Comparison of ENCODE assay signal across 17 cellular contexts in genomic region chr16:54076006-54076504, GRCh38.
DNase-seq lines count a peak whose midpoint lies in the region; ATAC-seq, FAIRE-seq and TF ChIP-seq lines count a peak whose summit lies in the region.
"Had no signal": no experiment of that assay in that cellular context is flagged by ENCODE, and none has a peak within 500 bp of the region (broad histone marks: within the 10 kb centered on the region; RNA-seq: fewer than 3 reads in every experiment).

No MANE protein-coding gene starts in this region.

- POLR2A ChIA-PET in PC-3 (lab: Charles Lee; ENCODE audit: unreplicated experiment) = no interaction called here

- H3K27ac ChIP-seq in PC-3 (ENCODE audit: low read length) (peak overlapping the region; percentile 96; the same call in 1 of the 2 replicates), MM.1S (ENCODE audit: low read length) (no peak overlapping the region), upper lobe of right lung (no peak overlapping the region)
- H3K27ac ChIP-seq: BLaER1 had no signal

- FAIRE-seq in GM18507 (lab: Jason Lieb, UNC) (peak; percentile 18), bronchial epithelial cell (lab: Jason Lieb, UNC) (no peak)
- FAIRE-seq: GM12878, HTR-8/SVneo had no signal

- H3K4me1 ChIP-seq in PC-3 (ENCODE audit: insufficient read depth, low read length) = peaks cover 29% of the 10 kb centered on the region
- H3K4me1 ChIP-seq in MM.1S (ENCODE audit: low read length) = no peaks in the 10 kb centered on the region
- no peaks in the 10 kb centered on the region for H3K4me1 ChIP-seq in upper lobe of right lung
- H3K4me1 ChIP-seq: BLaER1, Caco-2 had no signal

- H3K36me3 ChIP-seq in PC-3 (ENCODE audit: low read depth, low read length) = no peaks in the 10 kb centered on the region
- no peaks in the 10 kb centered on the region for H3K36me3 ChIP-seq in bronchial epithelial cell (ENCODE audit: control insufficient read depth, insufficient read depth, low read length)
- no peaks in the 10 kb centered on the region for H3K36me3 ChIP-seq in MM.1S (replicated peaks; ENCODE audit: insufficient read depth, low read length)
- H3K36me3 ChIP-seq in upper lobe of right lung = no peaks in the 10 kb centered on the region
- H3K36me3 ChIP-seq: BLaER1 had no signal

- CTCF ChIA-PET in PC-3 (lab: Charles Lee) = no interaction called here

- no peak overlapping the region for H3K9ac ChIP-seq in PC-3 (ENCODE audit: low read length)
- no peak overlapping the region for H3K9ac ChIP-seq in MM.1S (ENCODE audit: low read length)
- H3K9ac ChIP-seq: BLaER1 had no signal

- H3F3A ChIP-seq in PC-3 (ENCODE audit: low read length, unreplicated experiment) (peaks cover 3% of the 10 kb centered on the region), MM.1S (ENCODE audit: insufficient read depth, low read length) (no peaks in the 10 kb centered on the region)

- intact Hi-C loops in PC-3 (cut with micrococcal nuclease) = no loop called here
- intact Hi-C loops in lower leg skin (cut with DNase I; ENCODE audit: low total_unique reads) = no loop called here
- intact Hi-C loops in upper lobe of right lung (cut with DNase I) = no loop called here

- H3K79me2 ChIP-seq in PC-3 (ENCODE audit: low read length) (no peaks in the 10 kb centered on the region), MM.1S (ENCODE audit: low read length) (no peaks in the 10 kb centered on the region)

- H3K4me3 ChIP-seq in PC-3 (ENCODE audit: low read length) (no peak overlapping the region), bronchial epithelial cell (ENCODE audit: low read depth, low read length) (no peak overlapping the region), MM.1S (ENCODE audit: low read length) (no peak overlapping the region), lower leg skin (ENCODE audit: low read depth, poor library complexity, severe bottlenecking) (no peak overlapping the region), upper lobe of right lung (no peak overlapping the region)
- H3K4me3 ChIP-seq: BLaER1, GM12878 had no signal

- no peaks in the 10 kb centered on the region for H3K27me3 ChIP-seq in PC-3 (ENCODE audit: low read length)
- no peaks in the 10 kb centered on the region for H3K27me3 ChIP-seq in bronchial epithelial cell (ENCODE audit: control insufficient read depth, insufficient read depth, low read length)
- no peaks in the 10 kb centered on the region for H3K27me3 ChIP-seq in MM.1S (replicated peaks; ENCODE audit: insufficient read depth, low read length)
- H3K27me3 ChIP-seq in upper lobe of right lung = no peaks in the 10 kb centered on the region
- H3K27me3 ChIP-seq: BLaER1 had no signal

- H3K4me2 ChIP-seq in PC-3 (ENCODE audit: low read length) (no peak overlapping the region), MM.1S (ENCODE audit: low read depth, low read length) (no peak overlapping the region)
- H3K4me2 ChIP-seq: BLaER1 had no signal

- H3K9me2 ChIP-seq in PC-3 (replicated peaks; ENCODE audit: low read length) (no peaks in the 10 kb centered on the region), MM.1S (replicated peaks; ENCODE audit: insufficient read depth, low read length) (no peaks in the 10 kb centered on the region)

- ATAC-seq in PC-3 (no peak), left lobe of liver (peak; percentile 63), upper lobe of right lung (no peak)
- ATAC-seq: GM12878 had no signal

- H3K9me3 ChIP-seq in PC-3 (ENCODE audit: low read length) (no peaks in the 10 kb centered on the region), MM.1S (replicated peaks; ENCODE audit: insufficient read depth, low read length) (no peaks in the 10 kb centered on the region), upper lobe of right lung (no peaks in the 10 kb centered on the region)
- H3K9me3 ChIP-seq: BLaER1, Caco-2 had no signal

- no peak for TF ChIP-seq POLR2A in lower leg skin (IDR thresholded peaks at IDR 0.05)

- DNase-seq in GM18507 (ENCODE audit: extremely low spot score, insufficient read length, low read depth) = no peak
- DNase-seq in PC-3 = no peak
- peak; percentile 10 for DNase-seq in bronchial epithelial cell (ENCODE audit: low read depth)
- no peak for DNase-seq in left lobe of liver (ENCODE audit: low spot score)
- DNase-seq in MM.1S = no peak
- no peak for DNase-seq in NCI-H187 (lab: John Stamatoyannopoulos, UW)
- DNase-seq in lower leg skin (ENCODE audit: low spot score in 2 of 2) = no peak
- no peak for DNase-seq in upper lobe of right lung
- DNase-seq: AML-193; Caco-2; CD8-positive, alpha-beta memory T cell; DMS53; GOT3; H9 had no signal

- H2AFZ ChIP-seq in PC-3 (ENCODE audit: low read length) (no peak overlapping the region), MM.1S (ENCODE audit: low read length) (no peak overlapping the region)

- no TSS peak for BruUV-seq in PC-3 (replicated peaks; lab: Mats Ljungman, UMichigan)

- 92 to 94% methylated on average over 3 of the region's 3 CpGs for WGBS in lower leg skin, 2 donors

- TF ChIP-seq CTCF in PC-3 (conservative IDR thresholded peaks at IDR 0.05; ENCODE audit: low read depth, low read length) (no peak), bronchial epithelial cell (IDR thresholded peaks at IDR 0.05; ENCODE audit: insufficient read depth, low read length, severe bottlenecking) (no peak), MM.1S (IDR thresholded peaks at IDR 0.05; ENCODE audit: low read length) (no peak), lower leg skin (IDR thresholded peaks at IDR 0.05) (no peak), upper lobe of right lung (IDR thresholded peaks at IDR 0.05) (no peak)

- H4K20me1 ChIP-seq in PC-3 (ENCODE audit: low read length) (no peaks in the 10 kb centered on the region), MM.1S (ENCODE audit: insufficient read depth, low read length) (no peaks in the 10 kb centered on the region)
- H4K20me1 ChIP-seq: BLaER1 had no signal
